ENCODE assay signal across 15 cellular contexts in the genomic region with DNA sequence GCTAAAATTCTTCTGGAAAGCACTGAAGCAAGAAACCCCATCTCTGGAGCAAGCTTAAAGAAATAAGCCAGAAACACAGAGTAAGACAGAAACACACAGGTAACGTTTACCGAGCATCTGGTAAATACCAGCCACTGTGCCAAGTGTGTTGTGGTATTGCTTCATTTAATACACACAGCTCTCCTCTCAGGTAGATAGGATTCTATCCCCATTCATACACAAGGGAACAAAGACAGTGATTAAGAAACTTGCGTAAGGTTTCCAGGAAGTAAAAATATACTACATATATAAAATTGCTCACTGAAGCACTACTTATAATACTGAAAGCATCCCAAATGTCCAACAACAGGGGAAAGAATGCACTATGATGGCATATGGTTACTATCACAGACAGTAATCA.
"Had no signal": no experiment of that assay in that cellular context is flagged by ENCODE, and none has a peak within 500 bp of the region (broad histone marks: within the 10 kb centered on the region; RNA-seq: fewer than 3 reads in every experiment).

No MANE protein-coding gene starts in this region.

- H3K36me3 ChIP-seq: ovary had no signal

- H3K9me3 ChIP-seq: gastroesophageal sphincter, ovary, thoracic aorta had no signal

- DNase-seq: activated CD4-positive, CD25-positive, alpha-beta regulatory T cell treated with anti-CD3 and anti-CD28 coated beads, Interleukin-2, amount 50 U/mL, for 72 hours; activated effector memory CD4-positive, alpha-beta T cell treated with Interleukin-2 at 50 U/mL for 16 hours; amygdala; brain microvascular endothelial cell; dermis blood vessel endothelial cell; effector memory CD8-positive, alpha-beta T cell; naive B cell; ovary; stimulated activated CD4-positive, alpha-beta T cell treated with anti-CD3 and anti-CD28 coated beads, Interleukin-12 subunit alpha, Interleukin-12 subunit beta, amount 100 ng/mL, for 4 hours; stimulated activated CD4-positive, alpha-beta T cell treated with anti-CD3 and anti-CD28 coated beads, Interleukin-2, amount 100 ng/mL, for 24 hours; SW 1271 had no signal

- H3K27ac Mint-ChIP-seq: effector memory CD8-positive, alpha-beta T cell had no signal

- H3K27me3 ChIP-seq: brain microvascular endothelial cell, gastroesophageal sphincter, ovary had no signal

- H3K9me3 Mint-ChIP-seq: activated naive CD4-positive, alpha-beta T cell treated with anti-CD3 and anti-CD28 coated beads, Interleukin-2, amount 50 U/mL, for 72 hours; effector memory CD8-positive, alpha-beta T cell; naive B cell had no signal

- FAIRE-seq: islet of Langerhans had no signal

- ATAC-seq: activated naive CD4-positive, alpha-beta T cell treated with anti-CD3 and anti-CD28 coated beads, Interleukin-2, amount 50 U/mL, for 72 hours; effector memory CD8-positive, alpha-beta T cell; gastroesophageal sphincter had no signal

- H3K4me1 Mint-ChIP-seq: naive B cell had no signal

- H3K4me3 Mint-ChIP-seq: effector memory CD8-positive, alpha-beta T cell had no signal

- H3K27me3 Mint-ChIP-seq: effector memory CD8-positive, alpha-beta T cell; naive B cell had no signal

- H3K4me3 ChIP-seq: gastroesophageal sphincter, ovary, thoracic aorta had no signal

- H3K27ac ChIP-seq: brain microvascular endothelial cell, gastroesophageal sphincter, ovary, thoracic aorta had no signal
